26 cellular contexts compared by ENCODE assay signal in the genomic region with DNA sequence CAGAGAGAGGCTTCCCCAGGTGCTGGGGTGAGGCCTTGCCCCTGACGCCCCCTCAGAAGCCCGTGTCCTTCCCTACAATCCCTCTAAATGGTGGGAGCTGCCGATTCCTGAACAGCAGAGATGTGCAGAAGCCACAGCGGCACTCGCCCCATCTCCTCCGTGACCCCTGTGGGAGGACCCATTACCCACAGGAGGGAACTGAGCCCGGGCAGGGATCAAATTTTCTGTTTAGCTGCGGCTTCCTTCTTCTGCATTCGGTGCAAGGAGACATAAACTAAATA.
"Had no signal": no experiment of that assay in that cellular context is flagged by ENCODE, and none has a peak within 500 bp of the region (broad histone marks: within the 10 kb centered on the region; RNA-seq: fewer than 3 reads in every experiment).

No MANE protein-coding gene starts in this region.

- H3K4me2 ChIP-seq: neural progenitor cell had no signal

- H3K27ac ChIP-seq: left lung, lower lobe of right lung, neural progenitor cell, ovary, prostate gland, skin epidermis, suprapubic skin, thoracic aorta, tibial artery, upper lobe of right lung had no signal

- H3K4me1 ChIP-seq: left lung, lower lobe of right lung, neural progenitor cell, prostate gland, suprapubic skin, tibial artery, upper lobe of right lung had no signal

- DNase-seq: hippocampal formation; kidney; left colon; left lung; lower lobe of right lung; mammary epithelial cell; mesendoderm; naive B cell; natural killer cell; nephron progenitor cell; ovary; retina; right cardiac atrium; stimulated activated CD4-positive, alpha-beta T cell treated with anti-CD3 and anti-CD28 coated beads, Interleukin-12 subunit alpha, Interleukin-12 subunit beta, amount 100 ng/mL, for 4 hours; stimulated activated CD4-positive, alpha-beta T cell treated with anti-CD3 and anti-CD28 coated beads, Interleukin-15, amount 100 ng/mL, for 24 hours; stimulated activated CD4-positive, alpha-beta T cell treated with anti-CD3 and anti-CD28 coated beads, Interleukin-2, amount 100 ng/mL, for 24 hours; stimulated activated CD4-positive, alpha-beta T cell treated with anti-CD3 and anti-CD28 coated beads, Interleukin-4, amount 100 ng/mL, for 1 hour; stimulated activated naive CD4-positive, alpha-beta T cell; tibial artery; trophoblast cell; upper lobe of right lung had no signal

- H3K36me3 ChIP-seq: left lung, lower lobe of right lung, neural progenitor cell, ovary, prostate gland, suprapubic skin, thoracic aorta, tibial artery, upper lobe of right lung had no signal

- H2AFZ ChIP-seq: neural progenitor cell had no signal

- H3K9me3 ChIP-seq: left lung, lower lobe of right lung, ovary, prostate gland, suprapubic skin, thoracic aorta, tibial artery, upper lobe of right lung had no signal

- H3K9ac ChIP-seq: neural progenitor cell had no signal

- H3K4me3 ChIP-seq: left lung, lower lobe of right lung, neural progenitor cell, ovary, prostate gland, skin epidermis, suprapubic skin, thoracic aorta, tibial artery, upper lobe of right lung had no signal

- H3K27me3 ChIP-seq: left lung, neural progenitor cell, ovary, upper lobe of right lung had no signal
